1 cellular context compared by ENCODE assay signal in the genomic region with DNA sequence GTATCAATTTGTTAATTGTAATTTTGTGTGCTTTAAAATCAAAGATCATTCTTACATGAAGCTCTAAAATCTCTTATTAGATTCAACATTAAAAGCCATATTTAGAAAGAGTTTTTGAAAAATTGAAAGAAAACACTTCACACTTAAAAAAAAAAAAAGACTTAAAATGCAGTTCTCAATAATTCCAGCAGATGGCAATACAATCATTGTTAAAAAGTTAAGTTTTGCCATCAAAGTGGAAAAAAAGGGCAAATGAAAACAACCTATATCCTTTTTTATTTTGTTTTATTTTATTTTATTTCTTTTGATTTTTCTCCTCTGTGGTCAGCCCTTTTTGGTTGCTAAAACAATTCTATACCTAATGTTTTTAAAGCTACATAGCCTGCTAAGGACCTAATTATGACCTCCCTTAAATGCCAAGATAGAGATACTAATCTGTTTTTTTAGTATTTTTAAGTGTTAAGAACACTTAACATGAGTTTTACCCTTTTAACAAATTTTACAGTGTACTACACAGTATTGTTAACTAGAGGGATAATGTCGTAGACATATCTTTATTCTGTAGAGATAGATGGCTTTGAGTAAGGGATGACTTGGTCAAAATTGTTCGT.
TF ChIP-seq lines count a peak whose summit lies in the region.

No MANE protein-coding gene starts in this region.

TF ChIP-seq in HCT116, 20 proteins besides CTCF, POLR2A, EP300 and RAD21:
- TF ChIP-seq POLR2AphosphoS5 (IDR thresholded peaks at IDR 0.05; ENCODE audit: low read depth, low read length) (no peak), ELF1 (IDR thresholded peaks at IDR 0.05; ENCODE audit: borderline replicate concordance, low read depth) (no peak), SIN3A (IDR thresholded peaks at IDR 0.05; ENCODE audit: low read depth) (no peak), SRF (IDR thresholded peaks at IDR 0.05; ENCODE audit: low read depth) (no peak), FOSL1 (IDR thresholded peaks at IDR 0.05; ENCODE audit: low read depth) (no peak)
- TF ChIP-seq, protein P1, sequence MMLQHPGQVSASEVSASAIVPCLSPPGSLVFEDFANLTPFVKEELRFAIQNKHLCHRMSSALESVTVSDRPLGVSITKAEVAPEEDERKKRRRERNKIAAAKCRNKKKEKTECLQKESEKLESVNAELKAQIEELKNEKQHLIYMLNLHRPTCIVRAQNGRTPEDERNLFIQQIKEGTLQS (IDR thresholded peaks at IDR 0.05): no peak
